Comparison of ENCODE assay signal across 14 cellular contexts in genomic region chr16:14001521-14001920, GRCh38.
DNase-seq lines count a peak whose midpoint lies in the region; ATAC-seq and TF ChIP-seq lines count a peak whose summit lies in the region.
"Had no signal": no experiment of that assay in that cellular context is flagged by ENCODE, and none has a peak within 500 bp of the region (broad histone marks: within the 10 kb centered on the region; RNA-seq: fewer than 3 reads in every experiment).

No MANE protein-coding gene starts in this region.

- H3K27me3 ChIP-seq in GM23338 (ENCODE audit: insufficient read depth) (no peaks in the 10 kb centered on the region), smooth muscle cell (ENCODE audit: low read depth) (no peaks in the 10 kb centered on the region)

- no peaks in the 10 kb centered on the region for H3K9me2 ChIP-seq in GM23338 (ENCODE audit: insufficient read depth)

- H3K4me3 ChIP-seq in GM23338, result no peak overlapping the region
- H3K4me3 ChIP-seq in smooth muscle cell, result no peak overlapping the region
- H3K4me3 ChIP-seq: A549 had no signal

- ATAC-seq in GM23338, result no peak
- ATAC-seq in stimulated activated naive B cell treated with anti-CD40 and anti-IgM and Interleukin-4, amounts not matched to agents 10 μg/mL and 1 μg/mL and 100 μg/mL, for 72 hours (replicated peaks), result no peak
- ATAC-seq: A549 had no signal

- H3K36me3 ChIP-seq in GM23338 (ENCODE audit: insufficient read depth) (no peaks in the 10 kb centered on the region), smooth muscle cell (ENCODE audit: low read depth) (no peaks in the 10 kb centered on the region)

- H3K4me1 ChIP-seq in GM23338 (ENCODE audit: insufficient read depth), result peaks cover 11% of the 10 kb centered on the region
- H3K4me1 ChIP-seq in smooth muscle cell (ENCODE audit: low read depth), result peaks cover 14% of the 10 kb centered on the region

- H3K4me1 Mint-ChIP-seq in GM23338, result peaks cover 22% of the 10 kb centered on the region
- H3K4me1 Mint-ChIP-seq in stimulated activated naive B cell treated with anti-CD40 and anti-IgM and Interleukin-4, amounts not matched to agents 10 μg/mL and 1 μg/mL and 100 μg/mL, for 72 hours, result peaks cover 42 to 81% of the 10 kb centered on the region in 2 donors

- no peaks in the 10 kb centered on the region for H4K20me1 ChIP-seq in GM23338 (replicated peaks; ENCODE audit: insufficient read depth)
- no peaks in the 10 kb centered on the region for H4K20me1 ChIP-seq in smooth muscle cell (ENCODE audit: low read depth)

- H3K36me3 Mint-ChIP-seq in GM23338 (ENCODE audit: low read depth), result no peaks in the 10 kb centered on the region
- peaks cover 2 to 8% of the 10 kb centered on the region in 2 donors for H3K36me3 Mint-ChIP-seq in stimulated activated naive B cell treated with anti-CD40 and anti-IgM and Interleukin-4, amounts not matched to agents 10 μg/mL and 1 μg/mL and 100 μg/mL, for 72 hours
- H3K36me3 Mint-ChIP-seq: IgD-negative memory B cell had no signal

- H3K9me3 ChIP-seq in smooth muscle cell (replicated peaks; ENCODE audit: low read depth), result no peaks in the 10 kb centered on the region
- H3K9me3 ChIP-seq: A549 had no signal

- H3K4me2 ChIP-seq in GM23338 (no peak overlapping the region), smooth muscle cell (no peak overlapping the region)
- H3K4me2 ChIP-seq: A549 had no signal

- no peaks in the 10 kb centered on the region for H3F3A ChIP-seq in GM23338 (replicated peaks; ENCODE audit: low read depth)
- peaks cover 9% of the 10 kb centered on the region for H3F3A ChIP-seq in smooth muscle cell (ENCODE audit: low read depth)

- TF ChIP-seq CTCF in GM23338 (conservative IDR thresholded peaks at IDR 0.05; ENCODE audit: low read depth in 2 of 2), result no peak
- TF ChIP-seq CTCF in smooth muscle cell (IDR thresholded peaks at IDR 0.05; ENCODE audit: borderline replicate concordance, insufficient read depth, poor library complexity, severe bottlenecking), result no peak

- WGBS in smooth muscle cell (ENCODE audit: low lambda C conversion rate), result 87% methylated on average over 10 of the region's 10 CpGs

- no peak for DNase-seq in GM23338 (ENCODE audit: low spot score)
- peak; percentile 70 for DNase-seq in cerebellar cortex (ENCODE audit: low spot score)
- DNase-seq in islet precursor cell, result peak; percentile 42
- DNase-seq in smooth muscle cell (lab: John Stamatoyannopoulos, UW; ENCODE audit: unreplicated experiment), result no peak
- DNase-seq in activated CD4-positive, alpha-beta T cell treated with anti-CD3 and anti-CD28 coated beads, Interleukin-2, amount 50 U/mL, for 1 hour, result no peak
- DNase-seq in stimulated activated naive B cell treated with anti-CD40 and anti-IgM and Interleukin-4, amounts not matched to agents 10 μg/mL and 1 μg/mL and 100 μg/mL, for 72 hours, result no peak
- DNase-seq: Calu3; CD4-positive, alpha-beta T cell; DMS 273 treated with DMSO at 0.1 percent for 48 hours; GOT3; H9 had no signal

- H3K27ac ChIP-seq in GM23338 (ENCODE audit: low read depth), result no peak overlapping the region
- H3K27ac ChIP-seq in temporal lobe (ENCODE audit: low read depth, low read length), result peak overlapping the region; percentile 9
- no peak overlapping the region for H3K27ac ChIP-seq in smooth muscle cell (ENCODE audit: low read depth)
- H3K27ac ChIP-seq: A549 had no signal

- no peaks in the 10 kb centered on the region for H3K9me3 Mint-ChIP-seq in GM23338
- peaks cover 3 to 7% of the 10 kb centered on the region in 2 donors for H3K9me3 Mint-ChIP-seq in stimulated activated naive B cell treated with anti-CD40 and anti-IgM and Interleukin-4, amounts not matched to agents 10 μg/mL and 1 μg/mL and 100 μg/mL, for 72 hours
- H3K9me3 Mint-ChIP-seq: CD4-positive, alpha-beta T cell; H9; IgD-negative memory B cell had no signal

- H3K27me3 Mint-ChIP-seq in GM23338 (ENCODE audit: insufficient read depth, low read depth, poor library complexity), result peaks cover 12% of the 10 kb centered on the region
- H3K27me3 Mint-ChIP-seq in stimulated activated naive B cell treated with anti-CD40 and anti-IgM and Interleukin-4, amounts not matched to agents 10 μg/mL and 1 μg/mL and 100 μg/mL, for 72 hours, result no peaks in the 10 kb centered on the region
- H3K27me3 Mint-ChIP-seq: IgD-negative memory B cell had no signal

- no peak overlapping the region for H3K27ac Mint-ChIP-seq in GM23338
- no peak overlapping the region for H3K27ac Mint-ChIP-seq in stimulated activated naive B cell treated with anti-CD40 and anti-IgM and Interleukin-4, amounts not matched to agents 10 μg/mL and 1 μg/mL and 100 μg/mL, for 72 hours
- H3K27ac Mint-ChIP-seq: CD4-positive, alpha-beta T cell; H9; IgD-negative memory B cell had no signal

- no peak overlapping the region for H3K4me3 Mint-ChIP-seq in GM23338
- H3K4me3 Mint-ChIP-seq in stimulated activated naive B cell treated with anti-CD40 and anti-IgM and Interleukin-4, amounts not matched to agents 10 μg/mL and 1 μg/mL and 100 μg/mL, for 72 hours, result no peak overlapping the region
- H3K4me3 Mint-ChIP-seq: CD4-positive, alpha-beta T cell; H9; IgD-negative memory B cell had no signal

- H3K9ac ChIP-seq in smooth muscle cell (ENCODE audit: low read depth), result no peak overlapping the region

- H3K79me2 ChIP-seq in GM23338 (replicated peaks; ENCODE audit: insufficient read depth) (no peaks in the 10 kb centered on the region), smooth muscle cell (ENCODE audit: low read depth) (no peaks in the 10 kb centered on the region)

- peak overlapping the region; percentile 93; the same call in 1 of the 2 replicates for H2AFZ ChIP-seq in GM23338
- H2AFZ ChIP-seq in smooth muscle cell (ENCODE audit: low read depth), result no peak overlapping the region

TF ChIP-seq in GM23338, 12 proteins besides CTCF, POLR2A, EP300 and RAD21 (continues in another document):
- TF ChIP-seq POLR2AphosphoS5 (IDR thresholded peaks at IDR 0.05; ENCODE audit: low read depth), result no peak
- TF ChIP-seq JUNB (IDR thresholded peaks at IDR 0.05; ENCODE audit: unreplicated experiment), result no peak
- TF ChIP-seq STAT1 (IDR thresholded peaks at IDR 0.05; ENCODE audit: unreplicated experiment), result no peak
- no peak for TF ChIP-seq CREB1 (CRISPR knock-in tag; IDR thresholded peaks at IDR 0.05; ENCODE audit: low read depth)
- no peak for TF ChIP-seq EZH2 (IDR thresholded peaks at IDR 0.05; ENCODE audit: low read depth, unreplicated experiment)
- TF ChIP-seq, protein P1, sequence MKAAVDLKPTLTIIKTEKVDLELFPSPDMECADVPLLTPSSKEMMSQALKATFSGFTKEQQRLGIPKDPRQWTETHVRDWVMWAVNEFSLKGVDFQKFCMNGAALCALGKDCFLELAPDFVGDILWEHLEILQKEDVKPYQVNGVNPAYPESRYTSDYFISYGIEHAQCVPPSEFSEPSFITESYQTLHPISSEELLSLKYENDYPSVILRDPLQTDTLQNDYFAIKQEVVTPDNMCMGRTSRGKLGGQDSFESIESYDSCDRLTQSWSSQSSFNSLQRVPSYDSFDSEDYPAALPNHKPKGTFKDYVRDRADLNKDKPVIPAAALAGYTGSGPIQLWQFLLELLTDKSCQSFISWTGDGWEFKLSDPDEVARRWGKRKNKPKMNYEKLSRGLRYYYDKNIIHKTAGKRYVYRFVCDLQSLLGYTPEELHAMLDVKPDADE (IDR thresholded peaks at IDR 0.05), result no peak

Comparison
In these comparisons a context has a peak if more than half of its experiments do, and no peak if none do; other contexts are left out.
1. DNase-seq: peak in cerebellar cortex (single experiment) and islet precursor cell (single experiment); none in GM23338 (single experiment), smooth muscle cell (single experiment), activated CD4-positive, alpha-beta T cell treated with anti-CD3 and anti-CD28 coated beads, Interleukin-2, amount 50 U/mL, for 1 hour (single experiment) and stimulated activated naive B cell treated with anti-CD40 and anti-IgM and Interleukin-4, amounts not matched to agents 10 μg/mL and 1 μg/mL and 100 μg/mL, for 72 hours (single experiment).